Comparison of ENCODE assay signal across 9 cellular contexts in genomic region chr6:63640062-63640461, GRCh38. TPM values are rescaled to one million over a fixed set of nuclear protein-coding genes. Genes with fewer than 3 reads are reported as not detected.
DNase-seq lines count a peak whose midpoint lies in the region; ATAC-seq and TF ChIP-seq lines count a peak whose summit lies in the region.
"Had no signal": no experiment of that assay in that cellular context is flagged by ENCODE, and none has a peak within 500 bp of the region (broad histone marks: within the 10 kb centered on the region; RNA-seq: fewer than 3 reads in every experiment).

No MANE protein-coding gene starts in this region.

- peaks cover 35% of the 10 kb centered on the region for H4K20me1 ChIP-seq in Karpas-422 (ENCODE audit: insufficient read depth, low read depth, low read length)

- H2AFZ ChIP-seq in Karpas-422 (ENCODE audit: low read length): no peak overlapping the region

- H3K4me3 ChIP-seq in Karpas-422 (ENCODE audit: low read length) (no peak overlapping the region), endocrine pancreas (ENCODE audit: control insufficient read depth, insufficient read depth, low read length) (peak overlapping the region; percentile 100), esophagus muscularis mucosa (no peak overlapping the region)

- H3K9ac ChIP-seq in Karpas-422 (ENCODE audit: low read length) (no peak overlapping the region), endocrine pancreas (ENCODE audit: control insufficient read depth, insufficient read depth, low read length) (no peak overlapping the region)

- peaks cover 93% of the 10 kb centered on the region for H3K79me2 ChIP-seq in Karpas-422 (ENCODE audit: low read length)

- H3K4me1 ChIP-seq in Karpas-422 (ENCODE audit: low read length) (peaks cover 49% of the 10 kb centered on the region), endocrine pancreas (ENCODE audit: control insufficient read depth, insufficient read depth, low read length) (peaks cover 40% of the 10 kb centered on the region), esophagus muscularis mucosa (peaks cover 51 to 78% (median 69%) of the 10 kb centered on the region in 4 donors)

- H3K9me2 ChIP-seq in Karpas-422 (replicated peaks; ENCODE audit: insufficient read depth, low read length): no peaks in the 10 kb centered on the region

- no peak for TF ChIP-seq EP300 in esophagus muscularis mucosa (IDR thresholded peaks at IDR 0.05)

- ATAC-seq in HG02852 (IDR thresholded peaks at IDR 0.05; ENCODE audit: unreplicated experiment): no peak

- intact Hi-C loops in esophagus muscularis mucosa (cut with DNase I): no loop called here

- peak overlapping the region; percentile 96 for H3K4me2 ChIP-seq in Karpas-422 (ENCODE audit: low read depth, low read length, poor library complexity, severe bottlenecking)

- TF ChIP-seq CTCF in esophagus muscularis mucosa (IDR thresholded peaks at IDR 0.05): no peak

- no peaks in the 10 kb centered on the region for H3K27me3 ChIP-seq in Karpas-422 (ENCODE audit: low read length)
- H3K27me3 ChIP-seq in endocrine pancreas (ENCODE audit: control insufficient read depth, insufficient read depth, low read length): no peaks in the 10 kb centered on the region
- no peaks in the 10 kb centered on the region for H3K27me3 ChIP-seq in esophagus muscularis mucosa

- 42% methylated on average over 2 of the region's 2 CpGs for WGBS in esophagus muscularis mucosa

- TF ChIP-seq POLR2A in esophagus muscularis mucosa (IDR thresholded peaks at IDR 0.05; ENCODE audit: low read depth): no peak

- H3K36me3 ChIP-seq in Karpas-422 (ENCODE audit: insufficient read depth, low read length) (peaks cover 14% of the 10 kb centered on the region), endocrine pancreas (ENCODE audit: control insufficient read depth, insufficient read depth, low read length) (no peaks in the 10 kb centered on the region), esophagus muscularis mucosa (peaks cover 0 to 5% (median 0%) of the 10 kb centered on the region in 4 donors)

- no peak overlapping the region for H3K27ac ChIP-seq in Karpas-422 (ENCODE audit: low read length)
- no peak overlapping the region for H3K27ac ChIP-seq in esophagus muscularis mucosa (replicated peaks in 1 of 4)

- DNase-seq in EL (peak; percentile 83), Karpas-422 (no peak), renal cortical epithelial cell (ENCODE audit: low read depth) (peak; percentile 87), esophagus muscularis mucosa (ENCODE audit: extremely low spot score) (no peak), KG1 (lab: John Stamatoyannopoulos, UW) (no peak)
- DNase-seq: central memory CD4-positive, alpha-beta T cell; SHP77 treated with DMSO at 0.1 percent for 48 hours had no signal

- no peaks in the 10 kb centered on the region for H3K9me3 ChIP-seq in Karpas-422 (ENCODE audit: low read length)
- H3K9me3 ChIP-seq in endocrine pancreas (ENCODE audit: control insufficient read depth, low read length): no peaks in the 10 kb centered on the region
- H3K9me3 ChIP-seq in esophagus muscularis mucosa: no peaks in the 10 kb centered on the region

RNA-seq across cellular contexts. Expression of gene PHF3, which starts 4.5 kb away (rescaled TPM):
- 74.7 and 86.3 TPM in 2 replicates for total RNA-seq in Karpas-422 (2014; rRNA removed; shearing (Covaris generic); ENCODE audit: low replicate concordance)
- total RNA-seq in renal cortical epithelial cell: 36.5 and 78.4 TPM in 2 replicates
- 10 to 100 TPM; 55.5 to 73.1 (median 56.6) TPM for total RNA-seq in esophagus muscularis mucosa

Comparison
In these comparisons a context has a peak if more than half of its experiments do, and no peak if none do; other contexts are left out.
1. DNase-seq: peak in EL (single experiment) and renal cortical epithelial cell (single experiment); none in Karpas-422 (single experiment), esophagus muscularis mucosa (single experiment) and KG1 (single experiment).